Comparison of ENCODE assay signal across 30 cellular contexts in the genomic region with DNA sequence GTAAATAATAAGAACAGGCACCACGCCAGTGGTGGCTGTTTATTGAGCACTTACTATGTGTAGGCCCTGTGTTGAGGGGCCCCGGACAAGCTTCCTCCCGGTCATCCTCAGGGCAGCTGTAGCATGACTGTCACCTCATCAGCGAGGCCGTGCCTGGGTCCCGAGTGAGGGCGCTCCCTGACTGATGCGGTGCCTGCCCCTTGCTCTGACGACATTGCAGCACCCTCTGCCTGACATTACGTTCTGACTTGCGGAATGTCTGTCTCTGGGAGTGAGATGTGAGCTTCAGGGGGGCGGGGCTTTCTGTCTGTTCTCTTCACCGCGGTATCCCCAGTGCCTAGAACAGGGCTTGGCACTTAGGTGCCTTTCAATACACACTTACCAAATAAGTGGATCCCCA.
"Had no signal": no experiment of that assay in that cellular context is flagged by ENCODE, and none has a peak within 500 bp of the region (broad histone marks: within the 10 kb centered on the region; RNA-seq: fewer than 3 reads in every experiment).

No MANE protein-coding gene starts in this region.

- H3K4me3 ChIP-seq: ascending aorta, breast epithelium, cardiac muscle cell, colonic mucosa, esophagus squamous epithelium, gastroesophageal sphincter had no signal

- H3K9me3 ChIP-seq: ascending aorta, breast epithelium, colonic mucosa, esophagus squamous epithelium, gastroesophageal sphincter had no signal

- H3K36me3 Mint-ChIP-seq: activated naive CD4-positive, alpha-beta T cell treated with anti-CD3 and anti-CD28 coated beads, Interleukin-2, amount 10 ng/mL, durations not matched to agents 7 days and 5 days; activated naive CD8-positive, alpha-beta T cell treated with anti-CD3 and anti-CD28 coated beads, Interleukin-2, amount 10 ng/mL, durations not matched to agents 7 days and 5 days; brain had no signal

- ATAC-seq: activated naive CD4-positive, alpha-beta T cell treated with anti-CD3 and anti-CD28 coated beads, Interleukin-2, amount 50 U/mL, for 72 hours; activated T-cell treated with anti-CD3 and anti-CD28 coated beads, Interleukin-2, amount 50 U/mL, for 72 hours; gastroesophageal sphincter had no signal

- H3K27ac ChIP-seq: ascending aorta, breast epithelium, cardiac muscle cell, colonic mucosa, epithelial cell of prostate, esophagus squamous epithelium, gastroesophageal sphincter had no signal

- H3K27me3 Mint-ChIP-seq: activated CD4-positive, alpha-beta memory T cell treated with anti-CD3 and anti-CD28 coated beads, Interleukin-2, amount 10 ng/mL, durations not matched to agents 7 days and 5 days; activated CD4-positive, alpha-beta T cell treated with anti-CD3 and anti-CD28 coated beads, Interleukin-2, amount 10 ng/mL, durations not matched to agents 7 days and 5 days; activated naive CD4-positive, alpha-beta T cell treated with anti-CD3 and anti-CD28 coated beads, Interleukin-2, amount 10 ng/mL, durations not matched to agents 7 days and 5 days; activated naive CD8-positive, alpha-beta T cell treated with anti-CD3 and anti-CD28 coated beads, Interleukin-2, amount 10 ng/mL, durations not matched to agents 7 days and 5 days; activated T-cell treated with anti-CD3 and anti-CD28 coated beads, Interleukin-2, amount 50 U/mL, for 24 hours had no signal

- H3K36me3 ChIP-seq: ascending aorta, breast epithelium, cardiac muscle cell, colonic mucosa, esophagus squamous epithelium, gastroesophageal sphincter had no signal

- H3K4me1 Mint-ChIP-seq: activated CD4-positive, alpha-beta memory T cell treated with anti-CD3 and anti-CD28 coated beads, Interleukin-2, amount 10 ng/mL, durations not matched to agents 7 days and 5 days; activated CD4-positive, alpha-beta T cell treated with anti-CD3 and anti-CD28 coated beads, Interleukin-2, amount 10 ng/mL, durations not matched to agents 7 days and 5 days; activated naive CD4-positive, alpha-beta T cell treated with anti-CD3 and anti-CD28 coated beads, Interleukin-2, amount 10 ng/mL, durations not matched to agents 7 days and 5 days; activated naive CD8-positive, alpha-beta T cell treated with anti-CD3 and anti-CD28 coated beads, Interleukin-2, amount 10 ng/mL, durations not matched to agents 7 days and 5 days had no signal

- H3K27me3 ChIP-seq: ascending aorta, breast epithelium, cardiac muscle cell, colonic mucosa had no signal

- DNase-seq: activated CD4-positive, alpha-beta memory T cell treated with anti-CD3 and anti-CD28 coated beads, Interleukin-2, amount 10 ng/mL, durations not matched to agents 7 days and 5 days; activated CD4-positive, alpha-beta T cell treated with anti-CD3 and anti-CD28 coated beads for 1 hour; activated CD4-positive, alpha-beta T cell treated with anti-CD3 and anti-CD28 coated beads for 4 hours; activated CD4-positive, alpha-beta T cell treated with anti-CD3 and anti-CD28 coated beads, Interleukin-2, amount 10 ng/mL, durations not matched to agents 7 days and 5 days; activated CD4-positive, alpha-beta T cell treated with anti-CD3 and anti-CD28 coated beads, Interleukin-2, amount 50 U/mL, for 4 hours; activated CD8-positive, alpha-beta memory T cell treated with anti-CD3 and anti-CD28 coated beads, Interleukin-2, amount 50 U/mL, for 48 hours; activated gamma-delta T cell; activated naive CD4-positive, alpha-beta T cell; activated naive CD4-positive, alpha-beta T cell treated with anti-CD3 and anti-CD28 coated beads, Interleukin-2, amount 10 ng/mL, durations not matched to agents 7 days and 5 days; activated naive CD8-positive, alpha-beta T cell treated with anti-CD3 and anti-CD28 coated beads, Interleukin-2, amount 10 ng/mL, durations not matched to agents 7 days and 5 days; activated T-cell treated with anti-CD3 and anti-CD28 coated beads for 4 hours; activated T-cell treated with anti-CD3 and anti-CD28 coated beads, Interleukin-2, amount 50 U/mL, for 24 hours; activated T-cell treated with anti-CD3 and anti-CD28 coated beads, Interleukin-2, amount 50 U/mL, for 72 hours; central memory CD4-positive, alpha-beta T cell; cerebellar nuclear complex; colonic mucosa; effector CD8-positive, alpha-beta T cell; esophagus squamous epithelium; foreskin melanocyte; T-helper 1 cell; T-helper 2 cell had no signal

- H3K27ac Mint-ChIP-seq: activated CD4-positive, alpha-beta memory T cell treated with anti-CD3 and anti-CD28 coated beads, Interleukin-2, amount 10 ng/mL, durations not matched to agents 7 days and 5 days; activated CD4-positive, alpha-beta T cell treated with anti-CD3 and anti-CD28 coated beads, Interleukin-2, amount 10 ng/mL, durations not matched to agents 7 days and 5 days; activated naive CD4-positive, alpha-beta T cell treated with anti-CD3 and anti-CD28 coated beads, Interleukin-2, amount 10 ng/mL, durations not matched to agents 7 days and 5 days; activated naive CD4-positive, alpha-beta T cell treated with anti-CD3 and anti-CD28 coated beads, Interleukin-2, amount 50 U/mL, for 72 hours; activated naive CD8-positive, alpha-beta T cell treated with anti-CD3 and anti-CD28 coated beads, Interleukin-2, amount 10 ng/mL, durations not matched to agents 7 days and 5 days; activated T-cell treated with anti-CD3 and anti-CD28 coated beads, Interleukin-2, amount 50 U/mL, for 24 hours; activated T-cell treated with anti-CD3 and anti-CD28 coated beads, Interleukin-2, amount 50 U/mL, for 72 hours had no signal

- FAIRE-seq: endometrium, endothelial cell of umbilical vein had no signal

- H3K4me3 Mint-ChIP-seq: activated CD4-positive, alpha-beta memory T cell treated with anti-CD3 and anti-CD28 coated beads, Interleukin-2, amount 10 ng/mL, durations not matched to agents 7 days and 5 days; activated CD4-positive, alpha-beta T cell treated with anti-CD3 and anti-CD28 coated beads, Interleukin-2, amount 10 ng/mL, durations not matched to agents 7 days and 5 days; activated naive CD4-positive, alpha-beta T cell treated with anti-CD3 and anti-CD28 coated beads, Interleukin-2, amount 10 ng/mL, durations not matched to agents 7 days and 5 days; activated naive CD8-positive, alpha-beta T cell treated with anti-CD3 and anti-CD28 coated beads, Interleukin-2, amount 10 ng/mL, durations not matched to agents 7 days and 5 days; activated T-cell treated with anti-CD3 and anti-CD28 coated beads, Interleukin-2, amount 50 U/mL, for 24 hours; activated T-cell treated with anti-CD3 and anti-CD28 coated beads, Interleukin-2, amount 50 U/mL, for 72 hours; brain had no signal

- H3K9me3 Mint-ChIP-seq: activated CD4-positive, alpha-beta memory T cell treated with anti-CD3 and anti-CD28 coated beads, Interleukin-2, amount 10 ng/mL, durations not matched to agents 7 days and 5 days; activated CD4-positive, alpha-beta T cell treated with anti-CD3 and anti-CD28 coated beads, Interleukin-2, amount 10 ng/mL, durations not matched to agents 7 days and 5 days; activated naive CD4-positive, alpha-beta T cell treated with anti-CD3 and anti-CD28 coated beads, Interleukin-2, amount 10 ng/mL, durations not matched to agents 7 days and 5 days; activated naive CD4-positive, alpha-beta T cell treated with anti-CD3 and anti-CD28 coated beads, Interleukin-2, amount 50 U/mL, for 72 hours; activated naive CD8-positive, alpha-beta T cell treated with anti-CD3 and anti-CD28 coated beads, Interleukin-2, amount 10 ng/mL, durations not matched to agents 7 days and 5 days; activated T-cell treated with anti-CD3 and anti-CD28 coated beads, Interleukin-2, amount 50 U/mL, for 24 hours; activated T-cell treated with anti-CD3 and anti-CD28 coated beads, Interleukin-2, amount 50 U/mL, for 72 hours had no signal

- H3K4me1 ChIP-seq: ascending aorta, breast epithelium, colonic mucosa, esophagus squamous epithelium, gastroesophageal sphincter had no signal
